In the genomic region with DNA sequence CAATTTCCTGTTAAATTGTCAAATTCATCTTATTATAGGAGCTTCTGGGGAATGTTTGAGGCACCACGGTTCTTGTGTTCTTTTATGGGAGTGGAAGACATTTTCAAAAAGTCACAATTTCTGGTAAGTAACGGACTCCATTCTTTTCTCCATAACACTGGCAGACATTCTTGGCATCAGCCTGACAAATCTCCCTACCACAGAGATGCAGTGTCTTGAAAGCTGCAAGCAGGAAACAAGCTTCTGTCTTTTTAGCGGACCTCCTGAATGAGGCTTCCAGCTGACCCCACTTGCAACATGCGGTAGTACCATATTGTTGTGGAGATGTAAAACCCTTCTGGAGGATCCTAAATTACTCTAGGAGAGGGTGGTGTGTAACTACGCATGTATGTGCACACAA, we compare ENCODE assay signal across 2 cellular contexts.
TF ChIP-seq lines count a peak whose summit lies in the region.

No MANE protein-coding gene starts in this region.

TF ChIP-seq in H1, 55 proteins besides CTCF, POLR2A, EP300 and RAD21 (continued from another document):
- TF ChIP-seq, protein P1, sequence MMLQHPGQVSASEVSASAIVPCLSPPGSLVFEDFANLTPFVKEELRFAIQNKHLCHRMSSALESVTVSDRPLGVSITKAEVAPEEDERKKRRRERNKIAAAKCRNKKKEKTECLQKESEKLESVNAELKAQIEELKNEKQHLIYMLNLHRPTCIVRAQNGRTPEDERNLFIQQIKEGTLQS (IDR thresholded peaks at IDR 0.05; ENCODE audit: insufficient read depth, low read depth, low read length): no peak

TF ChIP-seq in neural cell, 6 proteins besides CTCF, POLR2A, EP300 and RAD21 (continued from another document):
- TF ChIP-seq, protein P2, sequence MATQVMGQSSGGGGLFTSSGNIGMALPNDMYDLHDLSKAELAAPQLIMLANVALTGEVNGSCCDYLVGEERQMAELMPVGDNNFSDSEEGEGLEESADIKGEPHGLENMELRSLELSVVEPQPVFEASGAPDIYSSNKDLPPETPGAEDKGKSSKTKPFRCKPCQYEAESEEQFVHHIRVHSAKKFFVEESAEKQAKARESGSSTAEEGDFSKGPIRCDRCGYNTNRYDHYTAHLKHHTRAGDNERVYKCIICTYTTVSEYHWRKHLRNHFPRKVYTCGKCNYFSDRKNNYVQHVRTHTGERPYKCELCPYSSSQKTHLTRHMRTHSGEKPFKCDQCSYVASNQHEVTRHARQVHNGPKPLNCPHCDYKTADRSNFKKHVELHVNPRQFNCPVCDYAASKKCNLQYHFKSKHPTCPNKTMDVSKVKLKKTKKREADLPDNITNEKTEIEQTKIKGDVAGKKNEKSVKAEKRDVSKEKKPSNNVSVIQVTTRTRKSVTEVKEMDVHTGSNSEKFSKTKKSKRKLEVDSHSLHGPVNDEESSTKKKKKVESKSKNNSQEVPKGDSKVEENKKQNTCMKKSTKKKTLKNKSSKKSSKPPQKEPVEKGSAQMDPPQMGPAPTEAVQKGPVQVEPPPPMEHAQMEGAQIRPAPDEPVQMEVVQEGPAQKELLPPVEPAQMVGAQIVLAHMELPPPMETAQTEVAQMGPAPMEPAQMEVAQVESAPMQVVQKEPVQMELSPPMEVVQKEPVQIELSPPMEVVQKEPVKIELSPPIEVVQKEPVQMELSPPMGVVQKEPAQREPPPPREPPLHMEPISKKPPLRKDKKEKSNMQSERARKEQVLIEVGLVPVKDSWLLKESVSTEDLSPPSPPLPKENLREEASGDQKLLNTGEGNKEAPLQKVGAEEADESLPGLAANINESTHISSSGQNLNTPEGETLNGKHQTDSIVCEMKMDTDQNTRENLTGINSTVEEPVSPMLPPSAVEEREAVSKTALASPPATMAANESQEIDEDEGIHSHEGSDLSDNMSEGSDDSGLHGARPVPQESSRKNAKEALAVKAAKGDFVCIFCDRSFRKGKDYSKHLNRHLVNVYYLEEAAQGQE (IDR thresholded peaks at IDR 0.05; ENCODE audit: borderline replicate concordance): no peak
